Comparison of ENCODE assay signal across 30 cellular contexts in the genomic region with DNA sequence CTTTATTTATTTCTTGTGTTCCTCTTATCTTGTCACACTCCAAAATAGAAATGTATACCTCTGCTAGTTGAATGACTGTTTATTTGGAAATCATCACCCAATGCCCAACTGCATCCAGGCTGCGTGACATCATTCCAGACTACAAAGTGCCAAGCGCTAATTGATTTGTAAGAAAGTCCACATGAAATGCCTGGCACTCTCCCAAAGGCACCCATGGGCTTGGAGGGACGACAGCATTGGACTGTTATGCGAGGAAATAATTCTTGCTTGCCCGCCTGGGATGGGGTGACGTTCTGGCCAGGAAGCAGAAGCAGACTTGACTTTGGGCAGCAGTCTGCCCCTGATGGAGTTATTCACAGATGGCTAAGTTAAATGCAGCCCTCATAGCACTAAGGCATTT.
"Had no signal": no experiment of that assay in that cellular context is flagged by ENCODE, and none has a peak within 500 bp of the region (broad histone marks: within the 10 kb centered on the region; RNA-seq: fewer than 3 reads in every experiment).

No MANE protein-coding gene starts in this region.

- H3K4me1 ChIP-seq: breast epithelium, colonic mucosa, esophagus squamous epithelium, gastroesophageal sphincter had no signal

- H3K4me1 Mint-ChIP-seq: activated CD4-positive, alpha-beta memory T cell treated with anti-CD3 and anti-CD28 coated beads, Interleukin-2, amount 10 ng/mL, durations not matched to agents 7 days and 5 days; activated CD4-positive, alpha-beta T cell treated with anti-CD3 and anti-CD28 coated beads, Interleukin-2, amount 10 ng/mL, durations not matched to agents 7 days and 5 days; activated naive CD4-positive, alpha-beta T cell treated with anti-CD3 and anti-CD28 coated beads, Interleukin-2, amount 10 ng/mL, durations not matched to agents 7 days and 5 days had no signal

- H3K4me3 Mint-ChIP-seq: activated CD4-positive, alpha-beta memory T cell treated with anti-CD3 and anti-CD28 coated beads, Interleukin-2, amount 10 ng/mL, durations not matched to agents 7 days and 5 days; activated CD4-positive, alpha-beta T cell treated with anti-CD3 and anti-CD28 coated beads, Interleukin-2, amount 10 ng/mL, durations not matched to agents 7 days and 5 days; activated naive CD4-positive, alpha-beta T cell treated with anti-CD3 and anti-CD28 coated beads, Interleukin-2, amount 10 ng/mL, durations not matched to agents 7 days and 5 days; activated T-cell treated with anti-CD3 and anti-CD28 coated beads, Interleukin-2, amount 50 U/mL, for 24 hours; activated T-cell treated with anti-CD3 and anti-CD28 coated beads, Interleukin-2, amount 50 U/mL, for 72 hours had no signal

- H3K4me3 ChIP-seq: breast epithelium, cardiac muscle cell, colonic mucosa, esophagus squamous epithelium, gastroesophageal sphincter, heart right ventricle, hepatocyte had no signal

- ATAC-seq: activated naive CD4-positive, alpha-beta T cell treated with anti-CD3 and anti-CD28 coated beads, Interleukin-2, amount 50 U/mL, for 72 hours; activated T-cell treated with anti-CD3 and anti-CD28 coated beads, Interleukin-2, amount 50 U/mL, for 72 hours; gastroesophageal sphincter; heart right ventricle had no signal

- H3K27me3 ChIP-seq: breast epithelium, cardiac muscle cell, colonic mucosa, esophagus squamous epithelium, gastroesophageal sphincter, heart right ventricle, hepatocyte had no signal

- H3K27ac ChIP-seq: breast epithelium, cardiac muscle cell, colonic mucosa, epithelial cell of prostate, esophagus squamous epithelium, gastroesophageal sphincter, heart right ventricle, hepatocyte had no signal

- H3K27me3 Mint-ChIP-seq: activated CD4-positive, alpha-beta memory T cell treated with anti-CD3 and anti-CD28 coated beads, Interleukin-2, amount 10 ng/mL, durations not matched to agents 7 days and 5 days; activated CD4-positive, alpha-beta T cell treated with anti-CD3 and anti-CD28 coated beads, Interleukin-2, amount 10 ng/mL, durations not matched to agents 7 days and 5 days; activated naive CD4-positive, alpha-beta T cell treated with anti-CD3 and anti-CD28 coated beads, Interleukin-2, amount 10 ng/mL, durations not matched to agents 7 days and 5 days; activated T-cell treated with anti-CD3 and anti-CD28 coated beads, Interleukin-2, amount 50 U/mL, for 24 hours had no signal

- H3K36me3 ChIP-seq: breast epithelium, cardiac muscle cell, colonic mucosa, esophagus squamous epithelium, gastroesophageal sphincter, heart right ventricle had no signal

- DNase-seq: activated CD4-positive, alpha-beta memory T cell treated with anti-CD3 and anti-CD28 coated beads, Interleukin-2, amount 10 ng/mL, durations not matched to agents 7 days and 5 days; activated CD4-positive, alpha-beta T cell treated with anti-CD3 and anti-CD28 coated beads for 1 hour; activated CD4-positive, alpha-beta T cell treated with anti-CD3 and anti-CD28 coated beads for 4 hours; activated CD4-positive, alpha-beta T cell treated with anti-CD3 and anti-CD28 coated beads, Interleukin-2, amount 10 ng/mL, durations not matched to agents 7 days and 5 days; activated CD4-positive, alpha-beta T cell treated with anti-CD3 and anti-CD28 coated beads, Interleukin-2, amount 50 U/mL, for 4 hours; activated CD8-positive, alpha-beta memory T cell treated with anti-CD3 and anti-CD28 coated beads, Interleukin-2, amount 50 U/mL, for 48 hours; activated gamma-delta T cell; activated naive CD4-positive, alpha-beta T cell; activated naive CD4-positive, alpha-beta T cell treated with anti-CD3 and anti-CD28 coated beads, Interleukin-2, amount 10 ng/mL, durations not matched to agents 7 days and 5 days; activated T-cell treated with anti-CD3 and anti-CD28 coated beads for 4 hours; activated T-cell treated with anti-CD3 and anti-CD28 coated beads, Interleukin-2, amount 50 U/mL, for 24 hours; activated T-cell treated with anti-CD3 and anti-CD28 coated beads, Interleukin-2, amount 50 U/mL, for 72 hours; amniotic stem cell; central memory CD4-positive, alpha-beta T cell; cerebellar nuclear complex; colonic mucosa; effector CD8-positive, alpha-beta T cell; esophagus squamous epithelium; foreskin melanocyte; heart right ventricle; T-helper 2 cell had no signal

- H3K9me3 Mint-ChIP-seq: activated CD4-positive, alpha-beta T cell treated with anti-CD3 and anti-CD28 coated beads, Interleukin-2, amount 10 ng/mL, durations not matched to agents 7 days and 5 days; activated naive CD4-positive, alpha-beta T cell treated with anti-CD3 and anti-CD28 coated beads, Interleukin-2, amount 10 ng/mL, durations not matched to agents 7 days and 5 days; activated naive CD4-positive, alpha-beta T cell treated with anti-CD3 and anti-CD28 coated beads, Interleukin-2, amount 50 U/mL, for 72 hours; activated T-cell treated with anti-CD3 and anti-CD28 coated beads, Interleukin-2, amount 50 U/mL, for 72 hours had no signal

- H3K79me2 ChIP-seq: hepatocyte had no signal

- H3K4me2 ChIP-seq: hepatocyte had no signal

- FAIRE-seq: endometrium, endothelial cell of umbilical vein had no signal

- H3K27ac Mint-ChIP-seq: activated CD4-positive, alpha-beta memory T cell treated with anti-CD3 and anti-CD28 coated beads, Interleukin-2, amount 10 ng/mL, durations not matched to agents 7 days and 5 days; activated CD4-positive, alpha-beta T cell treated with anti-CD3 and anti-CD28 coated beads, Interleukin-2, amount 10 ng/mL, durations not matched to agents 7 days and 5 days; activated naive CD4-positive, alpha-beta T cell treated with anti-CD3 and anti-CD28 coated beads, Interleukin-2, amount 10 ng/mL, durations not matched to agents 7 days and 5 days; activated naive CD4-positive, alpha-beta T cell treated with anti-CD3 and anti-CD28 coated beads, Interleukin-2, amount 50 U/mL, for 72 hours; activated T-cell treated with anti-CD3 and anti-CD28 coated beads, Interleukin-2, amount 50 U/mL, for 24 hours; activated T-cell treated with anti-CD3 and anti-CD28 coated beads, Interleukin-2, amount 50 U/mL, for 72 hours had no signal

- H2AFZ ChIP-seq: hepatocyte had no signal

- H3K9me3 ChIP-seq: breast epithelium, colonic mucosa, esophagus squamous epithelium, gastroesophageal sphincter, heart right ventricle had no signal

- H3K36me3 Mint-ChIP-seq: activated naive CD4-positive, alpha-beta T cell treated with anti-CD3 and anti-CD28 coated beads, Interleukin-2, amount 10 ng/mL, durations not matched to agents 7 days and 5 days; activated naive CD4-positive, alpha-beta T cell treated with anti-CD3 and anti-CD28 coated beads, Interleukin-2, amount 50 U/mL, for 72 hours; brain had no signal
